Comparison of ENCODE assay signal across 11 cellular contexts in genomic region chr12:106113446-106114083, GRCh38. TPM values are rescaled to one million over a fixed set of nuclear protein-coding genes. Genes with fewer than 3 reads are reported as not detected.
DNase-seq lines count a peak whose midpoint lies in the region; ATAC-seq and TF ChIP-seq lines count a peak whose summit lies in the region.
"Had no signal": no experiment of that assay in that cellular context is flagged by ENCODE, and none has a peak within 500 bp of the region (broad histone marks: within the 10 kb centered on the region; RNA-seq: fewer than 3 reads in every experiment).

No MANE protein-coding gene starts in this region.

- DNase-seq in HFFc6 (no peak), right cardiac atrium (no peak), testis (no peak), NCI-H1694 (lab: John Stamatoyannopoulos, UW) (no peak), GM20000 (ENCODE audit: low spot score) (no peak), KG1 (lab: John Stamatoyannopoulos, UW) (no peak)
- DNase-seq: activated naive CD4-positive, alpha-beta T cell treated with anti-CD3 and anti-CD28 coated beads for 36 hours; NCI-H774 had no signal

- H3K27me3 ChIP-seq in right cardiac atrium (ENCODE audit: control insufficient read depth, insufficient read depth) (no peaks in the 10 kb centered on the region), testis (no peaks in the 10 kb centered on the region)

- no peaks in the 10 kb centered on the region for H3K27me3 Mint-ChIP-seq in HFFc6 (ENCODE audit: insufficient read depth)

- peak; percentile 38 to 72 for ATAC-seq in right cardiac atrium

- no peaks in the 10 kb centered on the region; the same call in 1 of the 2 replicates for H3K36me3 Mint-ChIP-seq in HFFc6 (ENCODE audit: low read depth)
- H3K36me3 Mint-ChIP-seq: IgD-negative memory B cell had no signal

- H3K4me3 Mint-ChIP-seq in HFFc6: peak overlapping the region; percentile 44
- H3K4me3 Mint-ChIP-seq: activated naive CD4-positive, alpha-beta T cell treated with anti-CD3 and anti-CD28 coated beads for 36 hours; IgD-negative memory B cell had no signal

- H3K27ac Mint-ChIP-seq in HFFc6: peak overlapping the region; percentile 79
- H3K27ac Mint-ChIP-seq: activated naive CD4-positive, alpha-beta T cell treated with anti-CD3 and anti-CD28 coated beads for 36 hours; IgD-negative memory B cell had no signal

- H3K9me3 Mint-ChIP-seq in HFFc6: no peaks in the 10 kb centered on the region
- H3K9me3 Mint-ChIP-seq: activated naive CD4-positive, alpha-beta T cell treated with anti-CD3 and anti-CD28 coated beads for 36 hours; IgD-negative memory B cell had no signal

- peaks cover 87% of the 10 kb centered on the region for H3K4me1 Mint-ChIP-seq in HFFc6 (ENCODE audit: low read depth)
- H3K4me1 Mint-ChIP-seq: IgD-negative memory B cell had no signal

- intact Hi-C loops in right cardiac atrium (cut with DNase I): no loop called here
- intact Hi-C loops in testis (cut with DNase I; ENCODE audit: low total_unique reads): no loop called here

- peak overlapping the region; percentile 71 for H3K27ac ChIP-seq in angular gyrus (ENCODE audit: low read depth, low read length)
- H3K27ac ChIP-seq in right cardiac atrium (ENCODE audit: low read length): peak overlapping the region; percentile 77
- peak overlapping the region in 14 of 21 experiments; percentile 4 to 77 (median 48) for H3K27ac ChIP-seq in skin epidermis
- peak overlapping the region in 1 of 2 donors; percentile 39 for H3K27ac ChIP-seq in testis

- H3K4me3 ChIP-seq in right cardiac atrium (ENCODE audit: low read length): no peak overlapping the region
- no peak overlapping the region for H3K4me3 ChIP-seq in skin epidermis
- no peak overlapping the region for H3K4me3 ChIP-seq in testis

- WGBS in right cardiac atrium: 25% methylated on average over 6 of the region's 6 CpGs
- WGBS in testis, 2 donors: 47 to 57% methylated on average over 6 of the region's 6 CpGs

- H3K9me3 ChIP-seq in right cardiac atrium (ENCODE audit: control insufficient read depth, low read length) (no peaks in the 10 kb centered on the region), testis (no peaks in the 10 kb centered on the region)

- H3K4me1 ChIP-seq in right cardiac atrium (ENCODE audit: control insufficient read depth, insufficient read depth, low read length) (peaks cover 54% of the 10 kb centered on the region), testis (peaks cover 18% of the 10 kb centered on the region)

- no peak for TF ChIP-seq CTCF in HFFc6 (IDR thresholded peaks at IDR 0.05)
- TF ChIP-seq CTCF in testis (IDR thresholded peaks at IDR 0.05): no peak
- TF ChIP-seq CTCF in GM20000 (IDR thresholded peaks at IDR 0.05; ENCODE audit: extremely low read depth, missing control alignments): no peak

- no peaks in the 10 kb centered on the region for H3K36me3 ChIP-seq in testis (ENCODE audit: low read depth, missing control alignments)

- TF ChIP-seq POLR2A in testis (IDR thresholded peaks at IDR 0.05): no peak

RNA-seq across cellular contexts. Expression of gene NUAK1, which starts 25.2 kb away (rescaled TPM):
- 10 to 100 TPM; 11.0 to 37.3 (median 14.1) TPM for total RNA-seq in HFFc6 (2021; fragmentation: NEBNext Ultra II Directional; extraction: Animal tissue kit (Norgen Biotek cat#: 25700))
- total RNA-seq in right cardiac atrium: 10 to 100 TPM; 20.1 to 30.2 (median 23.7) TPM
- 10.0 TPM for polyA plus RNA-seq in right cardiac atrium
- total RNA-seq in testis: 1 to 10 TPM; 6.6 to 8.2 TPM
- 9.1 TPM for polyA plus RNA-seq in testis (ENCODE audit: insufficient read depth, low read depth, low replicate concordance)
- total RNA-seq: activated naive CD4-positive, alpha-beta T cell treated with anti-CD3 and anti-CD28 coated beads for 36 hours had no signal
- polyA plus RNA-seq: IgD-negative memory B cell had no signal
